20 cellular contexts compared by ENCODE assay signal in genomic region chrX:145832796-145833195, GRCh38. TPM values are rescaled to one million over a fixed set of nuclear protein-coding genes. Genes with fewer than 3 reads are reported as not detected.
"Had no signal": no experiment of that assay in that cellular context is flagged by ENCODE, and none has a peak within 500 bp of the region (broad histone marks: within the 10 kb centered on the region; RNA-seq: fewer than 3 reads in every experiment).

No MANE protein-coding gene starts in this region.

- H3K4me3 ChIP-seq: colonic mucosa, esophagus squamous epithelium, gastrocnemius medialis, heart right ventricle, left lung, lower lobe of right lung had no signal

- H3K4me1 ChIP-seq: colonic mucosa, esophagus squamous epithelium, gastrocnemius medialis, heart right ventricle, left lung, lower lobe of right lung had no signal

- DNase-seq: colonic mucosa; dermis blood vessel endothelial cell; effector CD8-positive, alpha-beta T cell; effector memory CD8-positive, alpha-beta T cell; endodermal cell; erythroblast; esophagus squamous epithelium; foreskin fibroblast; foreskin melanocyte; gastrocnemius medialis; glutamatergic neuron; heart right ventricle; left cardiac atrium; left lung; left ventricle myocardium superior; lower lobe of right lung; mesendoderm had no signal

- H3K27ac ChIP-seq: colonic mucosa, epithelial cell of prostate, esophagus squamous epithelium, gastrocnemius medialis, heart right ventricle, left lung, lower lobe of right lung had no signal

- H3K9me3 ChIP-seq: colonic mucosa, esophagus squamous epithelium, gastrocnemius medialis, heart right ventricle, left lung, lower lobe of right lung had no signal

- H3K27me3 ChIP-seq: colonic mucosa, esophagus squamous epithelium, gastrocnemius medialis, left lung had no signal

- ATAC-seq: effector memory CD8-positive, alpha-beta T cell; esophagus mucosa; gastrocnemius medialis; heart right ventricle; left lung; left ventricle myocardium superior; lower lobe of right lung had no signal

- H3K36me3 ChIP-seq: colonic mucosa, esophagus squamous epithelium, gastrocnemius medialis, heart right ventricle, left lung, lower lobe of right lung had no signal

RNA-seq across cellular contexts. Expression of gene SLITRK2, which starts 15.2 kb away (rescaled TPM):
- polyA plus RNA-seq: keratinocyte had no signal
